ENCODE assay signal across 20 cellular contexts in the genomic region with DNA sequence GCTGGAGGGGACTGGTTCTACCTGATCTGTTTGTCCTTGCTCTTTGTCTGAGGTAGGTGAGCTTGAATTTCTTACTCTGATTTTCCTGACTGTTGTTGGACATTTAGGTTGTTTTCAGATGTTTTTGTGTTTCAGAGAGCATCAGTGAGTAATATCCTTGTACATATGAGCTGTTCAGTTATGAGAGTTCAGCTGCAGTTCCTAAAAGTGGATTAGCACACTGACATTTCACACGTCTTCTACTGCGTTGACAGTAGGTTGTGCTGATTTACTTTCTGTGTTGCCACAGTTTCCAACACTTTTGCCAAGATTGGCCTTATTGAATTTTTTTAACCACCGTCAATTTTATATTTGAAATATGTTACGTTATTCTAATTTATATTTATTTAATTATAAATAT.
"Had no signal": no experiment of that assay in that cellular context is flagged by ENCODE, and none has a peak within 500 bp of the region (broad histone marks: within the 10 kb centered on the region; RNA-seq: fewer than 3 reads in every experiment).

No MANE protein-coding gene starts in this region.

- H3K9me3 ChIP-seq: mucosa of descending colon, prostate gland, upper lobe of left lung had no signal

- H3K4me3 ChIP-seq: mucosa of descending colon, prostate gland, upper lobe of left lung had no signal

- H3K27ac ChIP-seq: brain microvascular endothelial cell, prostate gland, upper lobe of left lung had no signal

- FAIRE-seq: frontal cortex had no signal

- H3K36me3 Mint-ChIP-seq: naive B cell, T-cell had no signal

- H3K4me1 Mint-ChIP-seq: activated CD4-positive, alpha-beta T cell treated with anti-CD3 and anti-CD28 coated beads, Interleukin-2, amount 10 ng/mL, durations not matched to agents 7 days and 5 days; T-cell had no signal

- DNase-seq: activated CD4-positive, alpha-beta T cell treated with anti-CD3 and anti-CD28 coated beads, Interleukin-2, amount 10 ng/mL, durations not matched to agents 7 days and 5 days; activated CD4-positive, CD25-positive, alpha-beta regulatory T cell; activated CD8-positive, alpha-beta memory T cell treated with anti-CD3 and anti-CD28 coated beads, Interleukin-2, amount 50 U/mL, for 4 hours; activated naive CD4-positive, alpha-beta T cell treated with anti-CD3 and anti-CD28 coated beads for 36 hours; activated T-cell treated with anti-CD3 and anti-CD28 coated beads, Interleukin-2, amount 50 U/mL, for 4 hours; anterior cingulate cortex; brain microvascular endothelial cell; effector memory CD4-positive, alpha-beta T cell; kidney glomerular epithelial cell; mesenchymal stem cell; mucosa of descending colon; naive B cell; right cardiac atrium; T-cell; upper lobe of left lung had no signal

- H3K36me3 ChIP-seq: brain microvascular endothelial cell, prostate gland, upper lobe of left lung had no signal

- H3K27me3 Mint-ChIP-seq: activated CD4-positive, alpha-beta T cell treated with anti-CD3 and anti-CD28 coated beads, Interleukin-2, amount 10 ng/mL, durations not matched to agents 7 days and 5 days had no signal

- H3K27ac Mint-ChIP-seq: activated CD4-positive, alpha-beta T cell treated with anti-CD3 and anti-CD28 coated beads, Interleukin-2, amount 10 ng/mL, durations not matched to agents 7 days and 5 days; activated naive CD4-positive, alpha-beta T cell treated with anti-CD3 and anti-CD28 coated beads for 36 hours; naive B cell; stimulated activated naive CD8-positive, alpha-beta T cell treated with anti-CD3 and anti-CD28 coated beads, Interleukin-15, Interleukin-2, amounts not matched to agents 100 ng/mL and 50 ng/mL, for 24 hours; T-cell had no signal

- H3K27me3 ChIP-seq: brain microvascular endothelial cell, upper lobe of left lung had no signal

- H3K9me3 Mint-ChIP-seq: activated CD4-positive, alpha-beta T cell treated with anti-CD3 and anti-CD28 coated beads, Interleukin-2, amount 10 ng/mL, durations not matched to agents 7 days and 5 days; activated naive CD4-positive, alpha-beta T cell treated with anti-CD3 and anti-CD28 coated beads for 36 hours; activated T-cell treated with anti-CD3 and anti-CD28 coated beads, Interleukin-2, amount 50 U/mL, for 4 hours; central memory CD8-positive, alpha-beta T cell; naive B cell; neural crest cell; stimulated activated naive CD8-positive, alpha-beta T cell treated with anti-CD3 and anti-CD28 coated beads, Interleukin-15, Interleukin-2, amounts not matched to agents 100 ng/mL and 50 ng/mL, for 24 hours; T-cell had no signal

- H3K4me3 Mint-ChIP-seq: activated CD4-positive, alpha-beta T cell treated with anti-CD3 and anti-CD28 coated beads, Interleukin-2, amount 10 ng/mL, durations not matched to agents 7 days and 5 days; activated naive CD4-positive, alpha-beta T cell treated with anti-CD3 and anti-CD28 coated beads for 36 hours; activated T-cell treated with anti-CD3 and anti-CD28 coated beads, Interleukin-2, amount 50 U/mL, for 4 hours; central memory CD8-positive, alpha-beta T cell; naive B cell; neural crest cell; stimulated activated naive CD8-positive, alpha-beta T cell treated with anti-CD3 and anti-CD28 coated beads, Interleukin-15, Interleukin-2, amounts not matched to agents 100 ng/mL and 50 ng/mL, for 24 hours; T-cell had no signal
